1 cellular context compared by ENCODE assay signal in the genomic region with DNA sequence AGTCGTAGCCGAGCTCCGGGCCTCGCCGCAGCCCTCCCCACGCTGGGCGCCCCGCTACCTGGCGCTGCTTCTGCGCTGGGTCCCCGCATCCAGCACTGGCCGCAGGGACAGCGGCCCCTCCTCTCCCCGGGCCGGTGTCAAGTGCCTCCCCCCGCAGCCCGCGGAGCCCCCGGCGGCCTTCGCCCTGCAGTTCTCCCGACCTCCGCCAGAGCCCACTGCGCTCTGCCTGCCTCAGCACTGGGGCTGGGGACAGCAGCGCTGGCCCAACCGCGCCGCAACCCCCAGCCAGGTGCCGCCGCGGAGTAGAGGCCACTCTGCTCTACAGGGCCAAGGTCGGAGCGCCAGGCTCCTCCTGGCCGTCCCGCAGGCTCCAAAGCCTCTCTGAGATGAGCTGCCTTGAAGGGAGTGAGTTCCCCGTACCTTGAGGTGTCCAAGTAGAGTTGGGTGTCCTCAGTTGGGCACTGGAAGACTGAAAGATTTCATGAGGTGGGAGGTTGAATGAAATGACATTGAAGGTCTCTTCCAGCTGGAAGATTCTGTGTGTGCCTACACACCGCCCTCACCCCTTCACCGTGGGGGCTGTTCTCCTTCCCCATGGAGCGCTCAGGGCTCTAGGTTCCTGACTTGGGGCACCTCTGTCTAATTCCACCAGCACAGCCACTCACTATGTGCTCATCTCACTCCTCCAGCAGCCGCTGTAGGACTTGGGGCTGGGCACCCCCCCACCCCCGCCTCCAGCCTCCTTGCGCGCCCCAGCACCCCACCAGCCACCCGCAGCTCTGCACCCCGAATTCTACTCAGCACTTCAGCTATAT.
TF ChIP-seq lines count a peak whose summit lies in the region.

No MANE protein-coding gene starts in this region.

TF ChIP-seq in H1, 55 proteins besides CTCF, POLR2A, EP300 and RAD21 (continued from another document):
- TF ChIP-seq, protein P1, sequence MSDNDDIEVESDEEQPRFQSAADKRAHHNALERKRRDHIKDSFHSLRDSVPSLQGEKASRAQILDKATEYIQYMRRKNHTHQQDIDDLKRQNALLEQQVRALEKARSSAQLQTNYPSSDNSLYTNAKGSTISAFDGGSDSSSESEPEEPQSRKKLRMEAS (IDR thresholded peaks at IDR 0.05): peak; percentile 84
- TF ChIP-seq CEBPB (IDR thresholded peaks at IDR 0.05; ENCODE audit: low read depth, low read length) (no peak), YY1 (IDR thresholded peaks at IDR 0.05; ENCODE audit: low read depth, low read length) (peak; percentile 50; the same call in 1 of the 2 replicates), JUND (IDR thresholded peaks at IDR 0.05; ENCODE audit: low read length) (no peak; the same call in 1 of the 2 replicates), CTBP2 (IDR thresholded peaks at IDR 0.05; ENCODE audit: borderline replicate concordance, insufficient read depth, insufficient read length, low read length) (peak; percentile 82), TAF7 (optimal IDR thresholded peaks at IDR 0.05; ENCODE audit: borderline replicate concordance, low read depth, low read length) (peak; percentile 88), SP1 (IDR thresholded peaks at IDR 0.05; ENCODE audit: low read depth, low read length) (no peak), TEAD4 (IDR thresholded peaks at IDR 0.05; ENCODE audit: low read depth, low read length) (0 out of 2 replicates have a peak, but pooled peaks have one; percentile 54), RBBP5 (IDR thresholded peaks at IDR 0.05; ENCODE audit: borderline replicate concordance, low read depth, low read length) (peak; percentile 78; the same call in 1 of the 2 replicates), PHF8 (conservative IDR thresholded peaks at IDR 0.05; ENCODE audit: low read depth, low read length) (0 out of 2 replicates have a peak, but pooled peaks have one; percentile 25), SIN3A (conservative IDR thresholded peaks at IDR 0.05 in 1 of 2, IDR thresholded peaks at IDR 0.05 in 1 of 2; ENCODE audit: low read depth in 1 of 2, low read length in 2 of 2) (peak; percentile 96 to 99)
- TF ChIP-seq, protein P2, sequence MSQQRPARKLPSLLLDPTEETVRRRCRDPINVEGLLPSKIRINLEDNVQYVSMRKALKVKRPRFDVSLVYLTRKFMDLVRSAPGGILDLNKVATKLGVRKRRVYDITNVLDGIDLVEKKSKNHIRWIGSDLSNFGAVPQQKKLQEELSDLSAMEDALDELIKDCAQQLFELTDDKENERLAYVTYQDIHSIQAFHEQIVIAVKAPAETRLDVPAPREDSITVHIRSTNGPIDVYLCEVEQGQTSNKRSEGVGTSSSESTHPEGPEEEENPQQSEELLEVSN (IDR thresholded peaks at IDR 0.05): no peak
